In the genomic region with DNA sequence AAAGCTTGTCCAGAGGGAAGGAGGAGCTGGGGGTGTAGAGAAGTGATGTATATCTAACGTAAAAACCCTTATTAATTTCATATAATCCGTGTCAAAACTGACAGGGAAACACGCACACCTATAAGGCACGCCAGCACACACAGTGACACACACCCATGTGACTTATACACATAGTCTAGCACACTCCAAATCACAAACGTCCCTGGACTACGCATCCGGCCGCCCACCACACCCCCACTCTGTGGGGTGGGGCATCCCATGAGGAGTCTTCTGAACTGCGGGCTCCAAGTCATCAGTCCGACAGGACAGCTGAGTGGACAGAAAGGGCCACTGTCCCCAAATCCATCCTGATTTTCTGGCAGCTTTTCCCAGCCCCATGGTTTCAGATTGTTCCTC, we compare ENCODE assay signal across 1 cellular context.
TF ChIP-seq lines count a peak whose summit lies in the region.

No MANE protein-coding gene starts in this region.

TF ChIP-seq in K562, 482 proteins besides CTCF, POLR2A, EP300 and RAD21:
- no peak for TF ChIP-seq ZNF830 (CRISPR knock-in tag; IDR thresholded peaks at IDR 0.05)
- no peak for TF ChIP-seq TAF9B (IDR thresholded peaks at IDR 0.05; ENCODE audit: partially characterized antibody)
- TF ChIP-seq PTBP1 (IDR thresholded peaks at IDR 0.05; ENCODE audit: low read depth, low read length), result no peak
- no peak for TF ChIP-seq RNF2 (IDR thresholded peaks at IDR 0.05)
- TF ChIP-seq, protein P1, sequence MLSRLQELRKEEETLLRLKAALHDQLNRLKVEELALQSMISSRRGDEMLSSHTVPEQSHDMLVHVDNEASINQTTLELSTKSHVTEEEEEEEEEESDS (CRISPR knock-in tag; IDR thresholded peaks at IDR 0.05), result no peak
- no peak for TF ChIP-seq MAFG (tag; conservative IDR thresholded peaks at IDR 0.05)
- peak; percentile 37 for TF ChIP-seq C11orf30 (IDR thresholded peaks at IDR 0.05; ENCODE audit: low read depth)
- no peak for TF ChIP-seq IFI16 (CRISPR knock-in tag; IDR thresholded peaks at IDR 0.05)
- no peak for TF ChIP-seq POLR2H (tag; IDR thresholded peaks at IDR 0.05; ENCODE audit: low read depth)
- no peak for TF ChIP-seq BRD4 (IDR thresholded peaks at IDR 0.05)
- TF ChIP-seq ZNF316 (IDR thresholded peaks at IDR 0.05), result peak; percentile 54
- TF ChIP-seq SAP30 (IDR thresholded peaks at IDR 0.05; ENCODE audit: borderline replicate concordance, insufficient read depth, low read depth, low read length, poor library complexity, severe bottlenecking), result no peak
- TF ChIP-seq, protein P2, sequence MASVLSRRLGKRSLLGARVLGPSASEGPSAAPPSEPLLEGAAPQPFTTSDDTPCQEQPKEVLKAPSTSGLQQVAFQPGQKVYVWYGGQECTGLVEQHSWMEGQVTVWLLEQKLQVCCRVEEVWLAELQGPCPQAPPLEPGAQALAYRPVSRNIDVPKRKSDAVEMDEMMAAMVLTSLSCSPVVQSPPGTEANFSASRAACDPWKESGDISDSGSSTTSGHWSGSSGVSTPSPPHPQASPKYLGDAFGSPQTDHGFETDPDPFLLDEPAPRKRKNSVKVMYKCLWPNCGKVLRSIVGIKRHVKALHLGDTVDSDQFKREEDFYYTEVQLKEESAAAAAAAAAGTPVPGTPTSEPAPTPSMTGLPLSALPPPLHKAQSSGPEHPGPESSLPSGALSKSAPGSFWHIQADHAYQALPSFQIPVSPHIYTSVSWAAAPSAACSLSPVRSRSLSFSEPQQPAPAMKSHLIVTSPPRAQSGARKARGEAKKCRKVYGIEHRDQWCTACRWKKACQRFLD (CRISPR knock-in tag; IDR thresholded peaks at IDR 0.05), result 0 out of 2 replicates have a peak, but pooled peaks have one; percentile 7
- TF ChIP-seq CREM (IDR thresholded peaks at IDR 0.05; ENCODE audit: low read depth), result 0 out of 2 replicates have a peak, but pooled peaks have one; percentile 19
- no peak for TF ChIP-seq DMBX1 (CRISPR knock-in tag; IDR thresholded peaks at IDR 0.05; ENCODE audit: borderline replicate concordance)
- TF ChIP-seq EGR1 (conservative IDR thresholded peaks at IDR 0.05), result peak; percentile 63
- 0 out of 4 replicates have a peak, but pooled peaks of 1 of the 2 experiments have one; percentile 29 for TF ChIP-seq SIN3A (IDR thresholded peaks at IDR 0.05; ENCODE audit: borderline replicate concordance in 2 of 2, control insufficient read depth in 1 of 2, low read depth in 2 of 2, low read length in 2 of 2)
- TF ChIP-seq, protein P3, sequence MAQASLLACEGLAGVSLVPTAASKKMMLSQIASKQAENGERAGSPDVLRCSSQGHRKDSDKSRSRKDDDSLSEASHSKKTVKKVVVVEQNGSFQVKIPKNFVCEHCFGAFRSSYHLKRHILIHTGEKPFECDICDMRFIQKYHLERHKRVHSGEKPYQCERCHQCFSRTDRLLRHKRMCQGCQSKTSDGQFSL (CRISPR knock-in tag; IDR thresholded peaks at IDR 0.05), result peak; percentile 70; the same call in 1 of the 2 replicates
- TF ChIP-seq, protein P3 (tag; IDR thresholded peaks at IDR 0.05), result 0 out of 4 replicates have a peak, but pooled peaks of 1 of the 2 experiments have one; percentile 50
- TF ChIP-seq CBFB (CRISPR knock-in tag; IDR thresholded peaks at IDR 0.05), result no peak
- peak; percentile 7 for TF ChIP-seq TBP (optimal IDR thresholded peaks at IDR 0.05; ENCODE audit: low read depth, low read length)
- TF ChIP-seq, protein P4, sequence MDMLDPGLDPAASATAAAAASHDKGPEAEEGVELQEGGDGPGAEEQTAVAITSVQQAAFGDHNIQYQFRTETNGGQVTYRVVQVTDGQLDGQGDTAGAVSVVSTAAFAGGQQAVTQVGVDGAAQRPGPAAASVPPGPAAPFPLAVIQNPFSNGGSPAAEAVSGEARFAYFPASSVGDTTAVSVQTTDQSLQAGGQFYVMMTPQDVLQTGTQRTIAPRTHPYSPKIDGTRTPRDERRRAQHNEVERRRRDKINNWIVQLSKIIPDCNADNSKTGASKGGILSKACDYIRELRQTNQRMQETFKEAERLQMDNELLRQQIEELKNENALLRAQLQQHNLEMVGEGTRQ (CRISPR knock-in tag; IDR thresholded peaks at IDR 0.05), result peak; percentile 18; the same call in 1 of the 2 replicates
- TF ChIP-seq, protein P5, sequence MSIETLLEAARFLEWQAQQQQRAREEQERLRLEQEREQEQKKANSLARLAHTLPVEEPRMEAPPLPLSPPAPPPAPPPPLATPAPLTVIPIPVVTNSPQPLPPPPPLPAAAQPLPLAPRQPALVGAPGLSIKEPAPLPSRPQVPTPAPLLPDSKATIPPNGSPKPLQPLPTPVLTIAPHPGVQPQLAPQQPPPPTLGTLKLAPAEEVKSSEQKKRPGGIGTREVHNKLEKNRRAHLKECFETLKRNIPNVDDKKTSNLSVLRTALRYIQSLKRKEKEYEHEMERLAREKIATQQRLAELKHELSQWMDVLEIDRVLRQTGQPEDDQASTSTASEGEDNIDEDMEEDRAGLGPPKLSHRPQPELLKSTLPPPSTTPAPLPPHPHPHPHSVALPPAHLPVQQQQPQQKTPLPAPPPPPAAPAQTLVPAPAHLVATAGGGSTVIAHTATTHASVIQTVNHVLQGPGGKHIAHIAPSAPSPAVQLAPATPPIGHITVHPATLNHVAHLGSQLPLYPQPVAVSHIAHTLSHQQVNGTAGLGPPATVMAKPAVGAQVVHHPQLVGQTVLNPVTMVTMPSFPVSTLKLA (conservative IDR thresholded peaks at IDR 0.05), result peak in 1 of 2 experiments; percentile 48; a peak in 2 of 4 replicates
- no peak for TF ChIP-seq HCFC1 (IDR thresholded peaks at IDR 0.05; ENCODE audit: low read depth, low read length)
- TF ChIP-seq ZNF232 (CRISPR knock-in tag; IDR thresholded peaks at IDR 0.05), result no peak
- TF ChIP-seq PURB (CRISPR knock-in tag; IDR thresholded peaks at IDR 0.05; ENCODE audit: low read depth), result no peak
- TF ChIP-seq TAF1 (IDR thresholded peaks at IDR 0.05; ENCODE audit: control insufficient read depth, extremely low read depth, insufficient read depth, low read length, severe bottlenecking), result no peak
